Comparison of ENCODE assay signal across 10 cellular contexts in genomic region chr11:119317592-119318239, GRCh38. TPM values are rescaled to one million over a fixed set of nuclear protein-coding genes. Genes with fewer than 3 reads are reported as not detected.
DNase-seq lines count a peak whose midpoint lies in the region; ATAC-seq, FAIRE-seq and TF ChIP-seq lines count a peak whose summit lies in the region.
"Had no signal": no experiment of that assay in that cellular context is flagged by ENCODE, and none has a peak within 500 bp of the region (broad histone marks: within the 10 kb centered on the region; RNA-seq: fewer than 3 reads in every experiment).

No MANE protein-coding gene starts in this region.

- TF ChIP-seq POLR2A in testis (IDR thresholded peaks at IDR 0.05), result no peak

- H3K36me3 Mint-ChIP-seq in astrocyte (ENCODE audit: low read depth, unreplicated experiment), result peaks cover 8% of the 10 kb centered on the region
- H3K36me3 Mint-ChIP-seq: T-cell had no signal

- no peak for FAIRE-seq in astrocyte (lab: Jason Lieb, UNC)

- no peak for TF ChIP-seq CTCF in astrocyte (IDR thresholded peaks at IDR 0.05; ENCODE audit: insufficient read depth, low read depth, low read length)
- TF ChIP-seq CTCF in testis (IDR thresholded peaks at IDR 0.05), result no peak

- no peak overlapping the region for H4K5ac ChIP-seq in mesendoderm (ENCODE audit: low read length)

- H3K4me1 Mint-ChIP-seq in astrocyte (ENCODE audit: low read depth, unreplicated experiment), result peaks cover 22% of the 10 kb centered on the region

- H2AK5ac ChIP-seq in mesendoderm (ENCODE audit: low read length), result peak overlapping the region; percentile 22

- H3K27ac Mint-ChIP-seq in astrocyte (ENCODE audit: unreplicated experiment), result peak overlapping the region; percentile 58
- H3K27ac Mint-ChIP-seq: activated naive CD8-positive, alpha-beta T cell treated with anti-CD3 and anti-CD28 coated beads, Interleukin-2, amount 50 U/mL, for 24 hours had no signal

- H3K27me3 Mint-ChIP-seq in astrocyte (ENCODE audit: low read depth, unreplicated experiment), result no peaks in the 10 kb centered on the region

- intact Hi-C loops in testis (cut with DNase I; ENCODE audit: low total_unique reads), result no loop called here

- H3K56ac ChIP-seq in mesendoderm (ENCODE audit: low read length), result peak overlapping the region; percentile 92

- no peak overlapping the region for H2BK120ac ChIP-seq in mesendoderm (ENCODE audit: low read depth, low read length)

- DNase-seq in astrocyte (ENCODE audit: low read depth) (no peak), mesendoderm (no peak), testis (no peak), NCI-H345 treated with DMSO at 0.1 percent for 48 hours (lab: John Stamatoyannopoulos, UW; ENCODE audit: unreplicated experiment) (no peak)
- no peak for DNase-seq in stimulated activated CD4-positive, alpha-beta T cell treated with anti-CD3 and anti-CD28 coated beads, Interleukin-4, amount 100 ng/mL, for 1 hour
- DNase-seq: activated naive CD8-positive, alpha-beta T cell treated with anti-CD3 and anti-CD28 coated beads, Interleukin-2, amount 50 U/mL, for 24 hours; T-cell had no signal

- peaks cover 27% of the 10 kb centered on the region for H3K79me2 ChIP-seq in astrocyte (ENCODE audit: insufficient read depth, low read length)
- H3K79me2 ChIP-seq in mesendoderm (ENCODE audit: control insufficient read depth, insufficient read depth, low read length), result no peaks in the 10 kb centered on the region

- H3K9ac ChIP-seq in HUES6 (ENCODE audit: low read length), result peak overlapping the region; percentile 74
- peak overlapping the region; percentile 28 for H3K9ac ChIP-seq in astrocyte (ENCODE audit: low read length)
- peak overlapping the region; percentile 52 for H3K9ac ChIP-seq in mesendoderm (ENCODE audit: low read length)

- H2AFZ ChIP-seq in astrocyte (ENCODE audit: low read depth, low read length), result peak overlapping the region; percentile 71

- peak overlapping the region; percentile 66 for H3K4me3 Mint-ChIP-seq in astrocyte (ENCODE audit: unreplicated experiment)
- H3K4me3 Mint-ChIP-seq: activated naive CD8-positive, alpha-beta T cell treated with anti-CD3 and anti-CD28 coated beads, Interleukin-2, amount 50 U/mL, for 24 hours had no signal

- H3K4me2 ChIP-seq in astrocyte (ENCODE audit: low read length) (peak overlapping the region; percentile 92), mesendoderm (ENCODE audit: low read length) (peak overlapping the region; percentile 52)

- H3K9me3 Mint-ChIP-seq in astrocyte (ENCODE audit: unreplicated experiment), result no peaks in the 10 kb centered on the region
- H3K9me3 Mint-ChIP-seq: activated naive CD8-positive, alpha-beta T cell treated with anti-CD3 and anti-CD28 coated beads, Interleukin-2, amount 50 U/mL, for 24 hours; T-cell had no signal

- H3K4ac ChIP-seq in mesendoderm (ENCODE audit: low read depth, low read length), result peak overlapping the region; percentile 67

- H3K23ac ChIP-seq in mesendoderm (ENCODE audit: low read length), result no peak overlapping the region

- H3K9me3 ChIP-seq in HUES6 (ENCODE audit: control insufficient read depth, insufficient read depth, low read depth, low read length) (no peaks in the 10 kb centered on the region), astrocyte (ENCODE audit: insufficient read depth, low read depth, low read length) (no peaks in the 10 kb centered on the region), testis (no peaks in the 10 kb centered on the region)
- H3K9me3 ChIP-seq: MG63 had no signal

- peaks cover 15% of the 10 kb centered on the region for H3K27me3 ChIP-seq in HUES6 (ENCODE audit: control insufficient read depth, insufficient read depth, low read length)
- no peaks in the 10 kb centered on the region for H3K27me3 ChIP-seq in astrocyte (ENCODE audit: insufficient read depth, low read length)
- H3K27me3 ChIP-seq in mesendoderm (ENCODE audit: insufficient read depth, low read length, poor library complexity), result no peaks in the 10 kb centered on the region
- H3K27me3 ChIP-seq in testis, result no peaks in the 10 kb centered on the region

- H3K27ac ChIP-seq in HUES6 (ENCODE audit: low read depth, low read length) (peak overlapping the region; percentile 63; the same call in 1 of the 2 replicates), astrocyte (ENCODE audit: low read depth, low read length) (peak overlapping the region; percentile 67), mesendoderm (ENCODE audit: low read depth, low read length) (peak overlapping the region; percentile 84), testis (peak overlapping the region in 1 of 2 donors; percentile 59)

- H3K4me1 ChIP-seq in HUES6 (ENCODE audit: control insufficient read depth, insufficient read depth, low read length), result peaks cover 52% of the 10 kb centered on the region
- peaks cover 56% of the 10 kb centered on the region for H3K4me1 ChIP-seq in astrocyte (ENCODE audit: insufficient read depth, low read length)
- H3K4me1 ChIP-seq in mesendoderm (ENCODE audit: control insufficient read depth, low read depth, low read length), result peaks cover 37% of the 10 kb centered on the region
- H3K4me1 ChIP-seq in testis, result peaks cover 42% of the 10 kb centered on the region

- H4K20me1 ChIP-seq in astrocyte (ENCODE audit: insufficient read depth, low read length), result peaks cover 26% of the 10 kb centered on the region

- peak overlapping the region; percentile 42 for H3K4me3 ChIP-seq in HUES6 (ENCODE audit: low read depth, low read length)
- no peak overlapping the region for H3K4me3 ChIP-seq in astrocyte (ENCODE audit: insufficient read depth, low read depth, low read length)
- no peak overlapping the region for H3K4me3 ChIP-seq in mesendoderm (ENCODE audit: low read length)
- peak overlapping the region; percentile 48 to 60 for H3K4me3 ChIP-seq in testis

- H4K8ac ChIP-seq in mesendoderm (ENCODE audit: low read depth, low read length), result peak overlapping the region; percentile 7

- H2BK15ac ChIP-seq in mesendoderm (replicated peaks; ENCODE audit: low read depth), result no peak overlapping the region

- no CpG with 5 or more reads among the region's 14 CpGs for WGBS in mesendoderm (ENCODE audit: extremely low coverage, insufficient coverage, low lambda C conversion rate)
- 59 to 76% methylated on average over 6 to 14 of the region's 14 CpGs for WGBS in testis, 2 donors

- H3K18ac ChIP-seq in mesendoderm (ENCODE audit: low read length), result peak overlapping the region; percentile 63

- H3K79me1 ChIP-seq in mesendoderm (ENCODE audit: low read length), result peaks cover 4% of the 10 kb centered on the region

- ATAC-seq in HG03095 (IDR thresholded peaks at IDR 0.05; ENCODE audit: unreplicated experiment), result no peak
- ATAC-seq: activated naive CD8-positive, alpha-beta T cell treated with anti-CD3 and anti-CD28 coated beads, Interleukin-2, amount 50 U/mL, for 24 hours had no signal

- peaks cover 19% of the 10 kb centered on the region for H3K36me3 ChIP-seq in HUES6 (ENCODE audit: control insufficient read depth, insufficient read depth, low read length)
- peaks cover 6% of the 10 kb centered on the region for H3K36me3 ChIP-seq in astrocyte (ENCODE audit: insufficient read depth, low read length)
- peaks cover 2% of the 10 kb centered on the region for H3K36me3 ChIP-seq in mesendoderm (ENCODE audit: control insufficient read depth, insufficient read depth, low read length)
- H3K36me3 ChIP-seq in testis (ENCODE audit: low read depth, missing control alignments), result no peaks in the 10 kb centered on the region
- H3K36me3 ChIP-seq: MG63 had no signal

- peak overlapping the region; percentile 17 for H2BK5ac ChIP-seq in mesendoderm (ENCODE audit: low read length)

RNA-seq across cellular contexts. Expression of gene MCAM, which starts 0.8 kb away (rescaled TPM):
- total RNA-seq in astrocyte, result 188 and 213 TPM in 2 replicates
- 35.7 TPM for polyA plus RNA-seq in mesendoderm (2013, experiment 1 of 2)
- 36.5 TPM for polyA plus RNA-seq in mesendoderm (2013, experiment 2 of 2)
- 10 to 100 TPM; 39.1 to 45.1 TPM for total RNA-seq in testis
- polyA plus RNA-seq in testis (ENCODE audit: insufficient read depth, low read depth, low replicate concordance), result 43.1 TPM

RNA-seq across cellular contexts. Expression of gene RNF26, which starts 16.6 kb away (rescaled TPM):
- total RNA-seq in astrocyte (31.8 and 33.3 TPM in 2 replicates), testis (10 to 100 TPM; 28.2 to 31.0 TPM)
- 59.6 TPM for polyA plus RNA-seq in mesendoderm (2013, experiment 1 of 2)
- polyA plus RNA-seq in mesendoderm (2013, experiment 2 of 2), result 61.0 TPM
- polyA plus RNA-seq in testis (ENCODE audit: insufficient read depth, low read depth, low replicate concordance), result 37.1 TPM

RNA-seq across cellular contexts. Expression of gene C1QTNF5, which starts 23.0 kb away (rescaled TPM):
- 5.6 and 6.3 TPM in 2 replicates for total RNA-seq in astrocyte
- polyA plus RNA-seq in mesendoderm (2013, experiment 1 of 2), result 0.35 TPM
- polyA plus RNA-seq in mesendoderm (2013, experiment 2 of 2), result 0.32 TPM
- total RNA-seq in testis, result 1 to 10 TPM; 4.7 to 5.3 TPM
- polyA plus RNA-seq in testis (ENCODE audit: insufficient read depth, low read depth, low replicate concordance), result 12.6 TPM
- total RNA-seq: T-cell had no signal

RNA-seq across cellular contexts. Expression of gene MFRP, which starts 28.8 kb away (rescaled TPM):
- total RNA-seq in astrocyte (not detected in 2 replicates), testis (not detected)
- polyA plus RNA-seq in mesendoderm (2013, experiment 1 of 2), result not detected
- not detected for polyA plus RNA-seq in mesendoderm (2013, experiment 2 of 2)
- polyA plus RNA-seq in testis (ENCODE audit: insufficient read depth, low read depth, low replicate concordance), result not detected
- total RNA-seq: T-cell had no signal

Comparison
In these comparisons a context has a peak if more than half of its experiments do, and no peak if none do; other contexts are left out.
1. H3K4me3 ChIP-seq: peak in HUES6 (single experiment) and testis (2 of 2); none in astrocyte (single experiment) and mesendoderm (single experiment).
2. Peak in every context shown above with its lines, with median percentiles within 50 percentile points of each other: H3K9ac ChIP-seq.